Comparison of ENCODE assay signal across 8 cellular contexts in genomic region chr15:69713726-69714559, GRCh38.
DNase-seq lines count a peak whose midpoint lies in the region; ATAC-seq and TF ChIP-seq lines count a peak whose summit lies in the region.

No MANE protein-coding gene starts in this region.

- H3K4me1 ChIP-seq in suprapubic skin: peaks cover 8% of the 10 kb centered on the region

- no peak overlapping the region for H3K27ac ChIP-seq in suprapubic skin

- no peak overlapping the region for H3K4me3 ChIP-seq in suprapubic skin

- TF ChIP-seq CTCF in suprapubic skin (IDR thresholded peaks at IDR 0.05): no peak

- H3K36me3 ChIP-seq in suprapubic skin: no peaks in the 10 kb centered on the region

- TF ChIP-seq POLR2A in suprapubic skin (IDR thresholded peaks at IDR 0.05): no peak

- H3K27me3 ChIP-seq in suprapubic skin: no peaks in the 10 kb centered on the region

- H3K9me3 ChIP-seq in suprapubic skin: no peaks in the 10 kb centered on the region

- WGBS in suprapubic skin: 74% methylated on average over 9 of the region's 9 CpGs

- DNase-seq in T-helper 9 cell (peak; percentile 50), glomerular visceral epithelial cell (ENCODE audit: extremely low spot score) (peak; percentile 18), SIG-M5 (lab: John Stamatoyannopoulos, UW) (no peak), suprapubic skin (ENCODE audit: low spot score in 2 of 2) (no peak), amniotic stem cell (lab: John Stamatoyannopoulos, UW) (no peak), NCI-H1048 (lab: John Stamatoyannopoulos, UW) (no peak)

- ATAC-seq in GM18499 (IDR thresholded peaks at IDR 0.05; ENCODE audit: insufficient read depth, unreplicated experiment) (peak; percentile 89), HG02852 (IDR thresholded peaks at IDR 0.05; ENCODE audit: unreplicated experiment) (peak; percentile 94)

- TF ChIP-seq EP300 in suprapubic skin (IDR thresholded peaks at IDR 0.05): no peak

Comparison
In these comparisons a context has a peak if more than half of its experiments do, and no peak if none do; other contexts are left out.
1. DNase-seq: peak in T-helper 9 cell (single experiment) and glomerular visceral epithelial cell (single experiment); none in SIG-M5 (single experiment), suprapubic skin (0 of 2), amniotic stem cell (single experiment) and NCI-H1048 (single experiment).